8 cellular contexts compared by ENCODE assay signal in the genomic region with DNA sequence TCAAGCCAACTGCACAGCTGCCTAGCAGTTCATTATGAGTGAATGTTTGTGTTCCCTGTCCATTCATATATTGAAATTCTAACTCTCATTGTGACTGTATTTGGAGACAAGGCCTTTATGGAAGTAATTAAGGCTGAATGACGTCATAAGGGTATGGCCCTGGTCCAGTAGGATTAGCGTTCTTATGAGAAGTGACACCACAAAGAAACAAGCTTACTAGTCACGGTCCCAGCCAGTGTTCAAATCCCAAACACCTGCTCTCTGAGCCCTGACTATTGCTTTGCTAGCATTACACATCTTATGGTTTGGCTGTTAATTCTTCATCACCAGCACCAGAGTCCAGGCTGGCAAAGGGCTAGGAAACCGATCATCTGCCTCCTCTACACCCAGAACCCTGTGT. TPM values are rescaled to one million over a fixed set of nuclear protein-coding genes. Genes with fewer than 3 reads are reported as not detected.
A peak's percentile ranks its signal among the peaks of the same experiment; 100 is the strongest.
DNase-seq lines count a peak whose midpoint lies in the region; ATAC-seq, FAIRE-seq and TF ChIP-seq lines count a peak whose summit lies in the region.

No MANE protein-coding gene starts in this region.

- peak overlapping the region; percentile 99 for H3K27ac Mint-ChIP-seq in activated naive CD8-positive, alpha-beta T cell treated with anti-CD3 and anti-CD28 coated beads, Interleukin-2, amount 10 ng/mL, durations not matched to agents 7 days and 5 days

- H3K4me2 ChIP-seq in mesenchymal stem cell (ENCODE audit: low read length, poor library complexity, severe bottlenecking), result peak overlapping the region; percentile 81

- H3K36me3 Mint-ChIP-seq in activated naive CD8-positive, alpha-beta T cell treated with anti-CD3 and anti-CD28 coated beads, Interleukin-2, amount 10 ng/mL, durations not matched to agents 7 days and 5 days, result peaks cover 17% of the 10 kb centered on the region

- peak overlapping the region; percentile 68 for H3K27ac ChIP-seq in mesenchymal stem cell (ENCODE audit: low read length, poor library complexity, severe bottlenecking)

- H3K9ac ChIP-seq in mesenchymal stem cell (ENCODE audit: low read length), result peak overlapping the region; percentile 94

- H2BK120ac ChIP-seq in mesenchymal stem cell (ENCODE audit: low read depth, low read length), result no peak overlapping the region

- H2BK12ac ChIP-seq in mesenchymal stem cell (ENCODE audit: low read length in 2 of 2), result no peak overlapping the region

- FAIRE-seq in GM19239 (lab: Jason Lieb, UNC), result no peak

- H3K27me3 ChIP-seq in BE2C (no peaks in the 10 kb centered on the region), mesenchymal stem cell (ENCODE audit: control insufficient read depth in 1 of 2, insufficient read depth in 1 of 2, low read length in 2 of 2) (no peaks in the 10 kb centered on the region)

- H3K4me1 ChIP-seq in BE2C (no peaks in the 10 kb centered on the region), mesenchymal stem cell (ENCODE audit: control insufficient read depth, insufficient read depth, low read depth, low read length) (peaks cover 13% of the 10 kb centered on the region)

- no peak overlapping the region for H2BK15ac ChIP-seq in mesenchymal stem cell (ENCODE audit: low read depth, poor library complexity, severe bottlenecking)

- H4K91ac ChIP-seq in mesenchymal stem cell (ENCODE audit: low read length), result no peak overlapping the region

- no peak overlapping the region for H3K18ac ChIP-seq in mesenchymal stem cell (ENCODE audit: low read depth in 1 of 2, low read length in 2 of 2)

- H3K4ac ChIP-seq in mesenchymal stem cell (ENCODE audit: low read depth in 1 of 2, low read length in 2 of 2), result peak overlapping the region in 1 of 2 experiments; percentile 0

- H3K9me3 ChIP-seq in BE2C, result no peaks in the 10 kb centered on the region
- no peaks in the 10 kb centered on the region for H3K9me3 ChIP-seq in mesenchymal stem cell (ENCODE audit: control insufficient read depth, low read length)

- H3K4me1 Mint-ChIP-seq in activated naive CD8-positive, alpha-beta T cell treated with anti-CD3 and anti-CD28 coated beads, Interleukin-2, amount 10 ng/mL, durations not matched to agents 7 days and 5 days, result peaks cover 35% of the 10 kb centered on the region

- H3K4me3 Mint-ChIP-seq in activated naive CD8-positive, alpha-beta T cell treated with anti-CD3 and anti-CD28 coated beads, Interleukin-2, amount 10 ng/mL, durations not matched to agents 7 days and 5 days, result peak overlapping the region; percentile 93

- H2AK5ac ChIP-seq in mesenchymal stem cell (ENCODE audit: low read length, severe bottlenecking), result peak overlapping the region; percentile 20

- H3K9me3 Mint-ChIP-seq in activated naive CD8-positive, alpha-beta T cell treated with anti-CD3 and anti-CD28 coated beads, Interleukin-2, amount 10 ng/mL, durations not matched to agents 7 days and 5 days, result no peaks in the 10 kb centered on the region

- ATAC-seq in activated naive CD8-positive, alpha-beta T cell treated with anti-CD3 and anti-CD28 coated beads, Interleukin-2, amount 10 ng/mL, durations not matched to agents 7 days and 5 days (ENCODE audit: low read depth), result no peak
- ATAC-seq in GM21515 (IDR thresholded peaks at IDR 0.05; ENCODE audit: unreplicated experiment), result no peak

- H3K14ac ChIP-seq in mesenchymal stem cell (ENCODE audit: low read length in 2 of 2), result no peak overlapping the region

- no peak overlapping the region for H4K8ac ChIP-seq in mesenchymal stem cell (ENCODE audit: low read length)

- no peak for TF ChIP-seq CTCF in BE2C (IDR thresholded peaks at IDR 0.05; ENCODE audit: low read depth, low read length)

- WGBS in mesenchymal stem cell, result 60% methylated on average over 4 of the region's 4 CpGs

- no peak overlapping the region for H2BK5ac ChIP-seq in mesenchymal stem cell (ENCODE audit: low read depth, low read length, poor library complexity, severe bottlenecking)

- H3K27me3 Mint-ChIP-seq in activated naive CD8-positive, alpha-beta T cell treated with anti-CD3 and anti-CD28 coated beads, Interleukin-2, amount 10 ng/mL, durations not matched to agents 7 days and 5 days, result no peaks in the 10 kb centered on the region

- H3K79me1 ChIP-seq in mesenchymal stem cell (replicated peaks; ENCODE audit: low read length, poor library complexity, severe bottlenecking), result peaks cover 16% of the 10 kb centered on the region

- H3K4me3 ChIP-seq in BE2C (ENCODE audit: low read depth, low read length) (peak overlapping the region; percentile 100), mesenchymal stem cell (ENCODE audit: insufficient read depth in 1 of 2, low read depth in 1 of 2, low read length in 2 of 2) (peak overlapping the region in 1 of 2 experiments; percentile 87)

- H2AFZ ChIP-seq in mesenchymal stem cell (ENCODE audit: low read depth, low read length), result no peak overlapping the region

- H3K23ac ChIP-seq in mesenchymal stem cell (ENCODE audit: low read length in 2 of 2), result peak overlapping the region in 1 of 2 experiments; percentile 64

- H3K36me3 ChIP-seq in BE2C (peaks cover 8% of the 10 kb centered on the region), mesenchymal stem cell (ENCODE audit: control insufficient read depth in 1 of 2, insufficient read depth in 2 of 2, low read depth in 1 of 2, low read length in 2 of 2) (peaks cover 10 to 11% of the 10 kb centered on the region in 2 experiments)

- POLR2A ChIA-PET in activated naive CD8-positive, alpha-beta T cell treated with anti-CD3 and anti-CD28 coated beads, Interleukin-2, amount 10 ng/mL, durations not matched to agents 7 days and 5 days (lab: Charles Lee), result interaction anchor here (2.6 to 2.7 kb wide), 2 partner anchors 8 to 108 kb away, joined by 22 to 35 read pairs; partner anchors contain the start of gene FUS

- DNase-seq in BE2C (no peak), HS-27A (ENCODE audit: low read depth) (peak; percentile 31), mesenchymal stem cell (peak; percentile 58), NCI-H2171 treated with DMSO at 0.1 percent for 48 hours (lab: John Stamatoyannopoulos, UW) (no peak), NOMO-1 treated with dmso at 0.1 percent for 144 hours (lab: John Stamatoyannopoulos, UW; ENCODE audit: unreplicated experiment) (no peak), GM19239 (ENCODE audit: insufficient read length, low spot score) (no peak)
- DNase-seq in activated naive CD8-positive, alpha-beta T cell treated with anti-CD3 and anti-CD28 coated beads, Interleukin-2, amount 10 ng/mL, durations not matched to agents 7 days and 5 days, result no peak

RNA-seq across cellular contexts. Expression of gene ZNF668, which starts 2.2 kb away (rescaled TPM):
- polyA plus RNA-seq in BE2C (2012; ENCODE audit: insufficient read depth, insufficient read length, low read depth), result 29.9 TPM
- total RNA-seq in activated naive CD8-positive, alpha-beta T cell treated with anti-CD3 and anti-CD28 coated beads, Interleukin-2, amount 10 ng/mL, durations not matched to agents 7 days and 5 days, result 10 to 100 TPM; 17.9 to 20.5 TPM
- 11.3 TPM for polyA plus RNA-seq in mesenchymal stem cell (2013, experiment 1 of 2)
- 12.2 TPM for polyA plus RNA-seq in mesenchymal stem cell (2013, experiment 2 of 2)

RNA-seq across cellular contexts. Expression of gene ZNF646, which starts 2.4 kb away (rescaled TPM):
- polyA plus RNA-seq in BE2C (2012; ENCODE audit: insufficient read depth, insufficient read length, low read depth), result 27.3 TPM
- 10 to 100 TPM; 37.3 to 38.7 TPM for total RNA-seq in activated naive CD8-positive, alpha-beta T cell treated with anti-CD3 and anti-CD28 coated beads, Interleukin-2, amount 10 ng/mL, durations not matched to agents 7 days and 5 days
- polyA plus RNA-seq in mesenchymal stem cell (2013, experiment 1 of 2), result 6.5 TPM
- 5.2 TPM for polyA plus RNA-seq in mesenchymal stem cell (2013, experiment 2 of 2)

RNA-seq across cellular contexts. Expression of gene PRSS53, which starts 16.9 kb away (rescaled TPM):
- polyA plus RNA-seq in BE2C (2012; ENCODE audit: insufficient read depth, insufficient read length, low read depth), result 5.0 TPM
- 10 to 100 TPM; 10.4 to 10.9 TPM for total RNA-seq in activated naive CD8-positive, alpha-beta T cell treated with anti-CD3 and anti-CD28 coated beads, Interleukin-2, amount 10 ng/mL, durations not matched to agents 7 days and 5 days
- polyA plus RNA-seq in mesenchymal stem cell (2013, experiment 1 of 2), result 2.1 TPM
- 2.1 TPM for polyA plus RNA-seq in mesenchymal stem cell (2013, experiment 2 of 2)

RNA-seq across cellular contexts. Expression of gene VKORC1, which starts 22.7 kb away (rescaled TPM):
- polyA plus RNA-seq in BE2C (2012; ENCODE audit: insufficient read depth, insufficient read length, low read depth), result 349 TPM
- total RNA-seq in activated naive CD8-positive, alpha-beta T cell treated with anti-CD3 and anti-CD28 coated beads, Interleukin-2, amount 10 ng/mL, durations not matched to agents 7 days and 5 days, result 10 to 100 TPM; 79.4 to 80.4 TPM
- polyA plus RNA-seq in mesenchymal stem cell (2013, experiment 1 of 2), result 237 TPM
- polyA plus RNA-seq in mesenchymal stem cell (2013, experiment 2 of 2), result 255 TPM

RNA-seq across cellular contexts. Expression of gene BCKDK, which starts 36.3 kb away (rescaled TPM):
- 77.0 TPM for polyA plus RNA-seq in BE2C (2012; ENCODE audit: insufficient read depth, insufficient read length, low read depth)
- total RNA-seq in activated naive CD8-positive, alpha-beta T cell treated with anti-CD3 and anti-CD28 coated beads, Interleukin-2, amount 10 ng/mL, durations not matched to agents 7 days and 5 days, result 10 to 100 TPM; 35.8 to 37.0 TPM
- polyA plus RNA-seq in mesenchymal stem cell (2013, experiment 1 of 2), result 43.8 TPM
- 43.8 TPM for polyA plus RNA-seq in mesenchymal stem cell (2013, experiment 2 of 2)

Comparison
In these comparisons a context has a peak if more than half of its experiments do, and no peak if none do; other contexts are left out.
1. DNase-seq: peak in HS-27A (single experiment) and mesenchymal stem cell (single experiment); none in BE2C (single experiment), activated naive CD8-positive, alpha-beta T cell treated with anti-CD3 and anti-CD28 coated beads, Interleukin-2, amount 10 ng/mL, durations not matched to agents 7 days and 5 days (single experiment), NCI-H2171 treated with DMSO at 0.1 percent for 48 hours (single experiment), NOMO-1 treated with dmso at 0.1 percent for 144 hours (single experiment) and GM19239 (single experiment).